4 cellular contexts compared by ENCODE assay signal in genomic region chr2:185980944-185981343, GRCh38.
"Had no signal": no experiment of that assay in that cellular context is flagged by ENCODE, and none has a peak within 500 bp of the region (broad histone marks: within the 10 kb centered on the region; RNA-seq: fewer than 3 reads in every experiment).

No MANE protein-coding gene starts in this region.

- H3K4me2 ChIP-seq: GM23338 had no signal

- H3K27ac Mint-ChIP-seq: GM23338 had no signal

- H3K4me3 ChIP-seq: GM23338, K562 had no signal

- H3K4me3 Mint-ChIP-seq: GM23338, H9 had no signal

- ATAC-seq: GM23338, K562 had no signal

- H2AFZ ChIP-seq: GM23338 had no signal

- DNase-seq: H9, KG1 had no signal

- H3K9me3 Mint-ChIP-seq: GM23338, H9 had no signal

- H3K4me1 Mint-ChIP-seq: GM23338, H9 had no signal
